ENCODE assay signal across 19 cellular contexts in genomic region chr3:53247619-53248018, GRCh38. TPM values are rescaled to one million over a fixed set of nuclear protein-coding genes. Genes with fewer than 3 reads are reported as not detected.
A peak's percentile ranks its signal among the peaks of the same experiment; 100 is the strongest.
DNase-seq lines count a peak whose midpoint lies in the region; ATAC-seq and TF ChIP-seq lines count a peak whose summit lies in the region.
"Had no signal": no experiment of that assay in that cellular context is flagged by ENCODE, and none has a peak within 500 bp of the region (broad histone marks: within the 10 kb centered on the region; RNA-seq: fewer than 3 reads in every experiment).

No MANE protein-coding gene starts in this region.

- no peaks in the 10 kb centered on the region for H3K9me3 ChIP-seq in CD4-positive, CD25-positive, alpha-beta regulatory T cell (ENCODE audit: control insufficient read depth in 2 of 2, low read length in 2 of 2)
- H3K9me3 ChIP-seq in left lung: no peaks in the 10 kb centered on the region
- H3K9me3 ChIP-seq: sigmoid colon, tibial artery had no signal

- POLR2A ChIA-PET in activated naive CD8-positive, alpha-beta T cell treated with anti-CD3 and anti-CD28 coated beads, Interleukin-2, amount 10 ng/mL, durations not matched to agents 7 days and 5 days (lab: Charles Lee): interaction anchor here (0.6 to 2.0 kb wide), 4 partner anchors 10 to 97 kb away, joined by 3 to 7 read pairs (median 4); no protein-coding TSS in a partner anchor

- H3K4me3 ChIP-seq in CD4-positive, CD25-positive, alpha-beta regulatory T cell (ENCODE audit: low read depth, low read length): no peak overlapping the region
- H3K4me3 ChIP-seq in H7 (ENCODE audit: insufficient read depth, low read depth, low read length) (no peak overlapping the region), left lung (no peak overlapping the region)
- H3K4me3 ChIP-seq: sigmoid colon, tibial artery had no signal

- no peaks in the 10 kb centered on the region for H3K27me3 Mint-ChIP-seq in CD4-positive, CD25-positive, alpha-beta regulatory T cell
- no peaks in the 10 kb centered on the region for H3K27me3 Mint-ChIP-seq in activated naive CD8-positive, alpha-beta T cell treated with anti-CD3 and anti-CD28 coated beads, Interleukin-2, amount 10 ng/mL, durations not matched to agents 7 days and 5 days
- H3K27me3 Mint-ChIP-seq in progenitor cell of endocrine pancreas: no peaks in the 10 kb centered on the region
- H3K27me3 Mint-ChIP-seq: effector memory CD8-positive, alpha-beta T cell had no signal

- no peaks in the 10 kb centered on the region for H3K36me3 ChIP-seq in CD4-positive, CD25-positive, alpha-beta regulatory T cell (ENCODE audit: control insufficient read depth, insufficient read depth, low read length)
- H3K36me3 ChIP-seq in H7 (replicated peaks; ENCODE audit: control insufficient read depth, insufficient read depth, low read length) (peaks cover 12% of the 10 kb centered on the region), left lung (peaks cover 0 to 13% of the 10 kb centered on the region in 2 donors)
- H3K36me3 ChIP-seq: sigmoid colon had no signal

- H3K36me3 Mint-ChIP-seq in CD4-positive, CD25-positive, alpha-beta regulatory T cell: peaks cover 6% of the 10 kb centered on the region
- peaks cover 19% of the 10 kb centered on the region for H3K36me3 Mint-ChIP-seq in activated naive CD8-positive, alpha-beta T cell treated with anti-CD3 and anti-CD28 coated beads, Interleukin-2, amount 10 ng/mL, durations not matched to agents 7 days and 5 days
- peaks cover 9% of the 10 kb centered on the region for H3K36me3 Mint-ChIP-seq in progenitor cell of endocrine pancreas (ENCODE audit: insufficient read depth)
- H3K36me3 Mint-ChIP-seq: natural killer cell had no signal

- peaks cover 0 to 3% (median 0%) of the 10 kb centered on the region in 7 donors for H3K9me3 Mint-ChIP-seq in CD4-positive, CD25-positive, alpha-beta regulatory T cell
- H3K9me3 Mint-ChIP-seq in activated naive CD8-positive, alpha-beta T cell treated with anti-CD3 and anti-CD28 coated beads, Interleukin-2, amount 10 ng/mL, durations not matched to agents 7 days and 5 days: no peaks in the 10 kb centered on the region
- H3K9me3 Mint-ChIP-seq in progenitor cell of endocrine pancreas (ENCODE audit: low read depth): no peaks in the 10 kb centered on the region
- H3K9me3 Mint-ChIP-seq: effector memory CD8-positive, alpha-beta T cell; natural killer cell had no signal

- H3K27ac ChIP-seq in CD4-positive, CD25-positive, alpha-beta regulatory T cell (ENCODE audit: insufficient read depth, low read length, poor library complexity, severe bottlenecking): no peak overlapping the region
- H3K27ac ChIP-seq in left lung: peak overlapping the region in 1 of 2 donors; percentile 96
- H3K27ac ChIP-seq: sigmoid colon, tibial artery had no signal

- peak overlapping the region in 1 of 4 donors; percentile 72 for H3K4me3 Mint-ChIP-seq in CD4-positive, CD25-positive, alpha-beta regulatory T cell
- H3K4me3 Mint-ChIP-seq in activated naive CD8-positive, alpha-beta T cell treated with anti-CD3 and anti-CD28 coated beads, Interleukin-2, amount 10 ng/mL, durations not matched to agents 7 days and 5 days: peak overlapping the region; percentile 29
- H3K4me3 Mint-ChIP-seq in progenitor cell of endocrine pancreas (ENCODE audit: low read depth): no peak overlapping the region
- H3K4me3 Mint-ChIP-seq: effector memory CD8-positive, alpha-beta T cell; mesothelial cell of epicardium; natural killer cell had no signal

- ATAC-seq in CD4-positive, CD25-positive, alpha-beta regulatory T cell (ENCODE audit: low read depth in 2 of 2): no peak
- ATAC-seq in activated naive CD8-positive, alpha-beta T cell treated with anti-CD3 and anti-CD28 coated beads, Interleukin-2, amount 10 ng/mL, durations not matched to agents 7 days and 5 days (ENCODE audit: low read depth): peak; percentile 24
- ATAC-seq in left lung: no peak
- ATAC-seq in left lobe of liver: no peak
- ATAC-seq: effector memory CD8-positive, alpha-beta T cell; left cardiac atrium; natural killer cell; PC-3 had no signal

- H3K27me3 ChIP-seq in CD4-positive, CD25-positive, alpha-beta regulatory T cell (ENCODE audit: control insufficient read depth, insufficient read depth, low read length): no peaks in the 10 kb centered on the region
- H3K27me3 ChIP-seq in H7 (ENCODE audit: control insufficient read depth, insufficient read depth, low read length) (no peaks in the 10 kb centered on the region), left lung (no peaks in the 10 kb centered on the region)
- H3K27me3 ChIP-seq: sigmoid colon, tibial artery had no signal

- peaks cover 19 to 65% (median 35%) of the 10 kb centered on the region in 4 donors for H3K4me1 Mint-ChIP-seq in CD4-positive, CD25-positive, alpha-beta regulatory T cell
- peaks cover 43% of the 10 kb centered on the region for H3K4me1 Mint-ChIP-seq in activated naive CD8-positive, alpha-beta T cell treated with anti-CD3 and anti-CD28 coated beads, Interleukin-2, amount 10 ng/mL, durations not matched to agents 7 days and 5 days
- peaks cover 11% of the 10 kb centered on the region for H3K4me1 Mint-ChIP-seq in progenitor cell of endocrine pancreas (ENCODE audit: low read depth)

- intact Hi-C loops in left lung (cut with DNase I): no loop called here

- DNase-seq in CD4-positive, CD25-positive, alpha-beta regulatory T cell: no peak
- peak; percentile 5 for DNase-seq in H7
- DNase-seq in activated naive CD8-positive, alpha-beta T cell treated with anti-CD3 and anti-CD28 coated beads, Interleukin-2, amount 10 ng/mL, durations not matched to agents 7 days and 5 days: no peak
- no peak for DNase-seq in progenitor cell of endocrine pancreas (ENCODE audit: low spot score, unreplicated experiment)
- DNase-seq in left lung: no peak
- DNase-seq in NCI-H2081 (lab: John Stamatoyannopoulos, UW): no peak
- DNase-seq in left lobe of liver (ENCODE audit: low spot score): no peak
- DNase-seq: activated CD4-positive, alpha-beta T cell treated with anti-CD3 and anti-CD28 coated beads, Interleukin-2, amount 50 U/mL, for 4 hours; activated naive CD4-positive, alpha-beta T cell treated with anti-CD3 and anti-CD28 coated beads, Interleukin-2, amount 50 U/mL, for 16 hours; activated T-cell treated with anti-CD3 and anti-CD28 coated beads, Interleukin-2, amount 50 U/mL, for 1 hour; effector memory CD8-positive, alpha-beta T cell; IMR-90; left cardiac atrium; natural killer cell; PC-3; SHP77 treated with DMSO at 0.1 percent for 48 hours; sigmoid colon; tibial artery had no signal

- TF ChIP-seq CTCF in progenitor cell of endocrine pancreas (IDR thresholded peaks at IDR 0.05; ENCODE audit: unreplicated experiment): no peak
- no peak for TF ChIP-seq CTCF in left lung (IDR thresholded peaks at IDR 0.05)

- H3K27ac Mint-ChIP-seq in CD4-positive, CD25-positive, alpha-beta regulatory T cell: peak overlapping the region in 2 of 3 donors; percentile 73 to 85
- H3K27ac Mint-ChIP-seq in activated naive CD8-positive, alpha-beta T cell treated with anti-CD3 and anti-CD28 coated beads, Interleukin-2, amount 10 ng/mL, durations not matched to agents 7 days and 5 days: peak overlapping the region; percentile 67
- peak overlapping the region; percentile 42 for H3K27ac Mint-ChIP-seq in progenitor cell of endocrine pancreas
- H3K27ac Mint-ChIP-seq: mesothelial cell of epicardium, natural killer cell had no signal

- peaks cover 20% of the 10 kb centered on the region for H3K4me1 ChIP-seq in CD4-positive, CD25-positive, alpha-beta regulatory T cell (ENCODE audit: control insufficient read depth, insufficient read depth, low read length, poor library complexity, severe bottlenecking)
- H3K4me1 ChIP-seq in left lung: peaks cover 46 to 99% of the 10 kb centered on the region in 2 donors

RNA-seq across cellular contexts. Expression of gene TKT, which starts 8.2 kb away (rescaled TPM):
- 95.6 TPM for total RNA-seq in CD4-positive, CD25-positive, alpha-beta regulatory T cell
- polyA plus RNA-seq in CD4-positive, CD25-positive, alpha-beta regulatory T cell: 10 to 100 TPM; 59.0 to 76.2 (median 70.6) TPM
- total RNA-seq in H7 (2014; rRNA removed; shearing (Covaris generic)): 1,918 and 2,169 TPM in 2 replicates
- total RNA-seq in activated naive CD8-positive, alpha-beta T cell treated with anti-CD3 and anti-CD28 coated beads, Interleukin-2, amount 10 ng/mL, durations not matched to agents 7 days and 5 days: 100 to 1,000 TPM; 204 to 210 TPM
- total RNA-seq in progenitor cell of endocrine pancreas (250 and 259 TPM in 2 replicates), left lung (100 to 1,000 TPM; 458 to 594 TPM), left lobe of liver (109 TPM)
